Comparison of ENCODE assay signal across 8 cellular contexts in genomic region chr7:15924910-15925309, GRCh38.
"Had no signal": no experiment of that assay in that cellular context is flagged by ENCODE, and none has a peak within 500 bp of the region (broad histone marks: within the 10 kb centered on the region; RNA-seq: fewer than 3 reads in every experiment).

No MANE protein-coding gene starts in this region.

- H3K4me1 Mint-ChIP-seq: GM23338, H9 had no signal

- H3K4me3 ChIP-seq: GM23338, K562 had no signal

- ATAC-seq: GM23338, HepG2, K562 had no signal

- FAIRE-seq: H1, H54, HepG2, K562 had no signal

- H3K27ac ChIP-seq: HL-60 had no signal

- H3K27ac Mint-ChIP-seq: GM23338 had no signal

- H3K9me3 Mint-ChIP-seq: GM23338 had no signal

- DNase-seq: H9, HCEC 1CT had no signal

- H3K4me3 Mint-ChIP-seq: GM23338, H9 had no signal
